Comparison of ENCODE assay signal across 9 cellular contexts in the genomic region with DNA sequence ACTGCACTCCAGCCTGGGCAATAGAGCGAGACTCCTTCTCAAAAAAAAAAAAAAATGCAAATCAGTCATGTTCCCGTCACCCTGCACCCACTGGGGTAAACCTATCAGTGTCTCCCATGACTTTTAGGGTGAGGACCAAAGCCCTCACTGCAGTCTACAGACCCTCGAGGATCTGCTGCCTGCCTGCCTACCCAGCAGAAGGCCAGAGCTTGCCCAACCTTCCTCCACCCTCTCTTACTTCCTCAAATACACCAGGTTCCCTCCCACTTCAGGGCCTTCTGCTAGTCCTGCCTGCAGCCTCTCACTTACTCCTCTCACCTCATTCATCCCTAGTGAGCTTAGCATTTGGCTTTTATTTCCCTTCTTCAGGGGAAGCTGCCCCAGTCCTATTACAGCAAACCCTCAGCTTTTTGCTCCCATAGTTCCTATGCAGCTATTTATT. TPM values are rescaled to one million over a fixed set of nuclear protein-coding genes. Genes with fewer than 3 reads are reported as not detected.
DNase-seq lines count a peak whose midpoint lies in the region; ATAC-seq and TF ChIP-seq lines count a peak whose summit lies in the region.
"Had no signal": no experiment of that assay in that cellular context is flagged by ENCODE, and none has a peak within 500 bp of the region (broad histone marks: within the 10 kb centered on the region; RNA-seq: fewer than 3 reads in every experiment).

No MANE protein-coding gene starts in this region.

- intact Hi-C loops in activated CD4-positive, alpha-beta memory T cell treated with anti-CD3 and anti-CD28 coated beads for 36 hours (cut with micrococcal nuclease): no loop called here
- intact Hi-C loops in left colon (cut with DNase I, micrococcal nuclease): no loop called here

- POLR2A ChIA-PET in activated CD4-positive, alpha-beta memory T cell treated with anti-CD3 and anti-CD28 coated beads for 36 hours (lab: Charles Lee): no interaction called here
- POLR2A ChIA-PET in activated CD4-positive, alpha-beta memory T cell treated with anti-CD3 and anti-CD28 coated beads, Interleukin-2, amount 10 ng/mL, durations not matched to agents 7 days and 5 days (lab: Charles Lee): interaction anchor here (1.2 to 6.6 kb wide), 4 partner anchors 11 to 61 kb away, joined by 3 to 45 read pairs (median 7); partner anchors contain the start of gene TOB1

- no peak overlapping the region for H3K4me3 Mint-ChIP-seq in activated CD4-positive, alpha-beta memory T cell treated with anti-CD3 and anti-CD28 coated beads for 36 hours
- no peak overlapping the region for H3K4me3 Mint-ChIP-seq in activated CD4-positive, alpha-beta memory T cell treated with anti-CD3 and anti-CD28 coated beads, Interleukin-2, amount 10 ng/mL, durations not matched to agents 7 days and 5 days

- DNase-seq in activated CD4-positive, alpha-beta memory T cell treated with anti-CD3 and anti-CD28 coated beads for 36 hours: no peak
- DNase-seq in activated CD4-positive, alpha-beta memory T cell treated with anti-CD3 and anti-CD28 coated beads, Interleukin-2, amount 10 ng/mL, durations not matched to agents 7 days and 5 days: no peak
- DNase-seq in SIG-M5 treated with dmso at 0.1 percent for 504 hours (lab: John Stamatoyannopoulos, UW; ENCODE audit: unreplicated experiment): peak; percentile 87
- DNase-seq in left colon: peak; percentile 36 to 57
- DNase-seq in suprapubic skin (ENCODE audit: low spot score in 2 of 2): no peak
- DNase-seq in SW 1271 (lab: John Stamatoyannopoulos, UW): no peak
- no peak for DNase-seq in globus pallidus (ENCODE audit: low spot score)
- DNase-seq in NCI-H2029 treated with DMSO at 0.1 percent for 48 hours (lab: John Stamatoyannopoulos, UW): no peak
- DNase-seq: H7 had no signal

- peaks cover 27% of the 10 kb centered on the region for H3K4me1 ChIP-seq in suprapubic skin

- no peak for TF ChIP-seq EP300 in suprapubic skin (IDR thresholded peaks at IDR 0.05)

- CTCF ChIA-PET in activated CD4-positive, alpha-beta memory T cell treated with anti-CD3 and anti-CD28 coated beads for 36 hours (lab: Charles Lee): interaction anchor here (1.2 to 1.9 kb wide), 3 partner anchors 11 to 66 kb away, joined by 3 to 5 read pairs (median 4); no protein-coding TSS in a partner anchor
- CTCF ChIA-PET in activated CD4-positive, alpha-beta memory T cell treated with anti-CD3 and anti-CD28 coated beads, Interleukin-2, amount 10 ng/mL, durations not matched to agents 7 days and 5 days (lab: Charles Lee): interaction anchor here (1.0 to 2.2 kb wide), 3 partner anchors 21 to 74 kb away, joined by 4 to 8 read pairs (median 5); no protein-coding TSS in a partner anchor

- H3K36me3 ChIP-seq in suprapubic skin: no peaks in the 10 kb centered on the region

- no peaks in the 10 kb centered on the region for H3K36me3 Mint-ChIP-seq in activated CD4-positive, alpha-beta memory T cell treated with anti-CD3 and anti-CD28 coated beads for 36 hours
- no peaks in the 10 kb centered on the region for H3K36me3 Mint-ChIP-seq in activated CD4-positive, alpha-beta memory T cell treated with anti-CD3 and anti-CD28 coated beads, Interleukin-2, amount 10 ng/mL, durations not matched to agents 7 days and 5 days (ENCODE audit: low read depth)

- peak overlapping the region; percentile 16 for H3K27ac Mint-ChIP-seq in activated CD4-positive, alpha-beta memory T cell treated with anti-CD3 and anti-CD28 coated beads for 36 hours
- H3K27ac Mint-ChIP-seq in activated CD4-positive, alpha-beta memory T cell treated with anti-CD3 and anti-CD28 coated beads, Interleukin-2, amount 10 ng/mL, durations not matched to agents 7 days and 5 days: no peak overlapping the region

- peak overlapping the region; percentile 53 for H3K27ac ChIP-seq in suprapubic skin

- TF ChIP-seq POLR2A in suprapubic skin (IDR thresholded peaks at IDR 0.05): no peak

- no peaks in the 10 kb centered on the region for H3K9me3 ChIP-seq in suprapubic skin

- TF ChIP-seq CTCF in suprapubic skin (IDR thresholded peaks at IDR 0.05): no peak

- no peaks in the 10 kb centered on the region for H3K27me3 ChIP-seq in suprapubic skin

- H3K4me1 Mint-ChIP-seq in activated CD4-positive, alpha-beta memory T cell treated with anti-CD3 and anti-CD28 coated beads for 36 hours (ENCODE audit: low read depth): peaks cover 25% of the 10 kb centered on the region
- peaks cover 39% of the 10 kb centered on the region for H3K4me1 Mint-ChIP-seq in activated CD4-positive, alpha-beta memory T cell treated with anti-CD3 and anti-CD28 coated beads, Interleukin-2, amount 10 ng/mL, durations not matched to agents 7 days and 5 days

- peaks cover 4% of the 10 kb centered on the region for H3K9me3 Mint-ChIP-seq in activated CD4-positive, alpha-beta memory T cell treated with anti-CD3 and anti-CD28 coated beads for 36 hours
- peaks cover 3% of the 10 kb centered on the region for H3K9me3 Mint-ChIP-seq in activated CD4-positive, alpha-beta memory T cell treated with anti-CD3 and anti-CD28 coated beads, Interleukin-2, amount 10 ng/mL, durations not matched to agents 7 days and 5 days

- WGBS in suprapubic skin: 68% methylated on average over 3 of the region's 3 CpGs

- no peak overlapping the region for H3K4me3 ChIP-seq in suprapubic skin

- peak; percentile 79 for ATAC-seq in left colon

- no peaks in the 10 kb centered on the region for H3K27me3 Mint-ChIP-seq in activated CD4-positive, alpha-beta memory T cell treated with anti-CD3 and anti-CD28 coated beads for 36 hours
- peaks cover 2% of the 10 kb centered on the region for H3K27me3 Mint-ChIP-seq in activated CD4-positive, alpha-beta memory T cell treated with anti-CD3 and anti-CD28 coated beads, Interleukin-2, amount 10 ng/mL, durations not matched to agents 7 days and 5 days

RNA-seq across cellular contexts. Expression of gene TOB1, which starts 17.7 kb away (rescaled TPM):
- total RNA-seq in activated CD4-positive, alpha-beta memory T cell treated with anti-CD3 and anti-CD28 coated beads for 36 hours: 10 to 100 TPM; 42.3 to 44.1 TPM
- total RNA-seq in activated CD4-positive, alpha-beta memory T cell treated with anti-CD3 and anti-CD28 coated beads, Interleukin-2, amount 10 ng/mL, durations not matched to agents 7 days and 5 days: 100 to 1,000 TPM; 121 to 124 TPM
- 100 to 1,000 TPM; 138 to 175 TPM for total RNA-seq in left colon
- total RNA-seq in suprapubic skin: 100 to 1,000 TPM; 151 to 255 (median 174) TPM

RNA-seq across cellular contexts. Expression of gene WFIKKN2, which starts 48.5 kb away (rescaled TPM):
- not detected for total RNA-seq in activated CD4-positive, alpha-beta memory T cell treated with anti-CD3 and anti-CD28 coated beads for 36 hours
- not detected for total RNA-seq in activated CD4-positive, alpha-beta memory T cell treated with anti-CD3 and anti-CD28 coated beads, Interleukin-2, amount 10 ng/mL, durations not matched to agents 7 days and 5 days
- under 1 TPM; 0.06 to 0.08 TPM for total RNA-seq in left colon
- total RNA-seq in suprapubic skin: under 1 TPM; 0.36 to 0.93 (median 0.65) TPM
- total RNA-seq: H7 had no signal

Comparison
In these comparisons a context has a peak if more than half of its experiments do, and no peak if none do; other contexts are left out.
1. DNase-seq: peak in SIG-M5 treated with dmso at 0.1 percent for 504 hours (single experiment) and left colon (2 of 2); none in activated CD4-positive, alpha-beta memory T cell treated with anti-CD3 and anti-CD28 coated beads for 36 hours (single experiment), activated CD4-positive, alpha-beta memory T cell treated with anti-CD3 and anti-CD28 coated beads, Interleukin-2, amount 10 ng/mL, durations not matched to agents 7 days and 5 days (single experiment), suprapubic skin (0 of 2), SW 1271 (0 of 2), globus pallidus (single experiment) and NCI-H2029 treated with DMSO at 0.1 percent for 48 hours (single experiment).